ENCODE assay signal across 10 cellular contexts in the genomic region with DNA sequence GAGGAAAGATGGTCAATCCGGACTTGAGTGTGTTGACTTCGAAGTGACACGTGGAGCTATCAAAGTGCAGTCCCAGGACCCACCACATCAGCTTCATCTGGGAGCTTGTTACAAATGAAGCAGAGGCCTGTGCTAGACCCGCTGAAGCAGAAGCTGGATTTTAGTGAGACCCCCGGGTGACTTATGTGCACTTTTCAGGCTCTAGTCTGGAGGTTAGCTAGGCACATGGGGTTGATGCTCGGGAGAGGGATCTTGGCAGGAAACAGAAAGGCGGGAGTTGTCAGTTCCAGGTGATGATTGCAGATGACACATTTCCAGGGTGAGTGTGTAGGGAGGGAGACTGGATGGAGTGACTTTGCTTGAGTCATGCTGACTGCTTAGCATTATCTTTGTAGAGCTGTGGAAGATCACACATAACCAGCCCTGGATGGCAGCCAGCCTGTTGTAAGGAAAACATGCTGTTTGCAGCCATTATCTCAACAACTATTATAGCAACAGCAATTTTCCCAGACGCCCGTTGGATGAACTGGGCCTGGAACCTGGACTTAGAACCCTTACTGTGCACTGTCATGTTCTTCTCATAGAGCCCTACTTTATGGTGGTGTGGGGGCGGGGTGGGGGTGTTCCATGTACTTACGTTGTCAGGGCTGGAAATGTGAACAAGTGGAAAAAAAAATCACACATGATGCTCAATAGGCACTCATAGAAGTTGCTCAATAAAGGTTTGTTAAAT.
DNase-seq lines count a peak whose midpoint lies in the region; ATAC-seq and TF ChIP-seq lines count a peak whose summit lies in the region.
"Had no signal": no experiment of that assay in that cellular context is flagged by ENCODE, and none has a peak within 500 bp of the region (broad histone marks: within the 10 kb centered on the region; RNA-seq: fewer than 3 reads in every experiment).

No MANE protein-coding gene starts in this region.

- no peaks in the 10 kb centered on the region for H3K27me3 ChIP-seq in hepatocyte
- H3K27me3 ChIP-seq in uterus, result no peaks in the 10 kb centered on the region
- H3K27me3 ChIP-seq: BE2C had no signal

- WGBS in hepatocyte (ENCODE audit: low lambda C conversion rate, missing lambda C conversion rate), result 60% methylated on average over 11 of the region's 11 CpGs

- TF ChIP-seq CTCF in astrocyte of the cerebellum (IDR thresholded peaks at IDR 0.05; ENCODE audit: low read depth, low read length, missing control alignments) (no peak), hepatocyte (IDR thresholded peaks at IDR 0.05; ENCODE audit: poor library complexity) (no peak), uterus (IDR thresholded peaks at IDR 0.05) (no peak)

- no peaks in the 10 kb centered on the region for H3K9me2 ChIP-seq in hepatocyte (replicated peaks; ENCODE audit: insufficient read depth)

- H3K4me1 ChIP-seq in hepatocyte (ENCODE audit: insufficient read depth) (peaks cover 24% of the 10 kb centered on the region), uterus (peaks cover 2 to 11% of the 10 kb centered on the region in 2 donors)
- H3K4me1 ChIP-seq: BE2C had no signal

- H2AFZ ChIP-seq in hepatocyte, result no peak overlapping the region

- no peak for ATAC-seq in sciatic nerve
- ATAC-seq: T-cell had no signal

- H3K79me2 ChIP-seq in hepatocyte, result no peaks in the 10 kb centered on the region

- H3K36me3 ChIP-seq in hepatocyte (replicated peaks; ENCODE audit: insufficient read depth, low read depth) (no peaks in the 10 kb centered on the region), uterus (no peaks in the 10 kb centered on the region)
- H3K36me3 ChIP-seq: BE2C had no signal

- DNase-seq in NCI-H345 (lab: John Stamatoyannopoulos, UW), result peak; percentile 31
- DNase-seq in NCI-H345 treated with DMSO at 0.1 percent for 48 hours (lab: John Stamatoyannopoulos, UW; ENCODE audit: unreplicated experiment), result no peak
- peak; percentile 61 for DNase-seq in astrocyte of the cerebellum (ENCODE audit: low read depth)
- peak; percentile 93 for DNase-seq in hepatocyte (ENCODE audit: low spot score)
- peak; percentile 83 to 94 for DNase-seq in uterus
- no peak for DNase-seq in stimulated activated CD4-positive, alpha-beta T cell treated with anti-CD3 and anti-CD28 coated beads, Interleukin-1b, Interleukin-23, amount 100 ng/mL, for 48 hours
- DNase-seq in NCI-H2107 (lab: John Stamatoyannopoulos, UW), result no peak
- no peak for DNase-seq in sciatic nerve (ENCODE audit: low spot score)
- DNase-seq: BE2C, T-cell had no signal

- in situ Hi-C loops in astrocyte of the cerebellum (cut with HindIII; ENCODE audit: low sequenced_read_pairs), result no loop called here

- no peak for TF ChIP-seq POLR2A in uterus (IDR thresholded peaks at IDR 0.05)

- no peaks in the 10 kb centered on the region for H3K9me3 ChIP-seq in hepatocyte (ENCODE audit: low read depth)
- H3K9me3 ChIP-seq in uterus, result no peaks in the 10 kb centered on the region
- H3K9me3 ChIP-seq: BE2C had no signal

- no peak overlapping the region for H3K4me3 ChIP-seq in astrocyte of the cerebellum (ENCODE audit: low read depth, low read length)
- no peak overlapping the region for H3K4me3 ChIP-seq in hepatocyte
- no peak overlapping the region for H3K4me3 ChIP-seq in uterus

- no peak overlapping the region for H3K4me2 ChIP-seq in hepatocyte

- peak overlapping the region; percentile 62 for H3K27ac ChIP-seq in hepatocyte
- H3K27ac ChIP-seq in uterus, result peak overlapping the region; percentile 66 to 74

- intact Hi-C loops in uterus (cut with DNase I; ENCODE audit: low total_unique reads), result no loop called here
- intact Hi-C loops in sciatic nerve (cut with DNase I), result no loop called here

- H4K20me1 ChIP-seq in hepatocyte (ENCODE audit: insufficient read depth, poor library complexity, severe bottlenecking), result no peaks in the 10 kb centered on the region

Comparison
In these comparisons a context has a peak if more than half of its experiments do, and no peak if none do; other contexts are left out.
1. DNase-seq: peak in NCI-H345 (single experiment), astrocyte of the cerebellum (single experiment), hepatocyte (single experiment) and uterus (2 of 2); none in NCI-H345 treated with DMSO at 0.1 percent for 48 hours (single experiment), stimulated activated CD4-positive, alpha-beta T cell treated with anti-CD3 and anti-CD28 coated beads, Interleukin-1b, Interleukin-23, amount 100 ng/mL, for 48 hours (single experiment), NCI-H2107 (single experiment) and sciatic nerve (single experiment).